Comparison of ENCODE assay signal across 1 cellular context in genomic region chr4:81565137-81565870, GRCh38.
TF ChIP-seq lines count a peak whose summit lies in the region.

No MANE protein-coding gene starts in this region.

TF ChIP-seq in GM12878, 131 proteins besides CTCF, POLR2A, EP300 and RAD21 (continued from another document):
- TF ChIP-seq ZBTB11 (CRISPR knock-in tag; IDR thresholded peaks at IDR 0.05) (no peak), ESRRA (IDR thresholded peaks at IDR 0.05; ENCODE audit: low read length) (no peak)
TF ChIP-seq in GM12878: peak in this region for 0.
